30 cellular contexts compared by ENCODE assay signal in the genomic region with DNA sequence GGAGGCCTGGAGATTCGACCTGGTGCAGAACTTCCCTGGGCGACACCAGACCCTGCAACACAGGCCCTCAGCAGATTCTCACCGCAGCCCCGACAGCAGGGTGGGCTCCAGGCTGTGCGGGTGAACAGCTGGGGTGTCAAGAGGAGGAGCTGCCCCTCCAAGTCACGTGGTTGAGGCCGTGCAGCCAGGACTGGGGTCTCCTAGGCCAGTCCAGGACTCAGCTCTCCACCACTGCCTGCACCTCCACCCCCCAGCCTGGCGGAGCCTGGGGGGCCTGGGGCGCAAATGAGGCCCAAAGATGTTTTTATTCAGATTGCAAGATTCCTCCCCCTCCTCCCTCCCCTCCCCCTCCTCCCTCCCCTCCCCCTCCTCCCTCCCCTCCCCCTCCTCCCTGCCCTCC. TPM values are rescaled to one million over a fixed set of nuclear protein-coding genes. Genes with fewer than 3 reads are reported as not detected.
A peak's percentile ranks its signal among the peaks of the same experiment; 100 is the strongest.
DNase-seq lines count a peak whose midpoint lies in the region; ATAC-seq and TF ChIP-seq lines count a peak whose summit lies in the region.
"Had no signal": no experiment of that assay in that cellular context is flagged by ENCODE, and none has a peak within 500 bp of the region (broad histone marks: within the 10 kb centered on the region; RNA-seq: fewer than 3 reads in every experiment).

No MANE protein-coding gene starts in this region.

- H3K27me3 ChIP-seq in PC-9 (ENCODE audit: insufficient read depth, low read depth) (no peaks in the 10 kb centered on the region), hepatocyte (no peaks in the 10 kb centered on the region), upper lobe of right lung (no peaks in the 10 kb centered on the region)
- H3K27me3 ChIP-seq: breast epithelium, thyroid gland had no signal

- H3K27me3 Mint-ChIP-seq in activated naive CD4-positive, alpha-beta T cell treated with anti-CD3 and anti-CD28 coated beads for 36 hours (ENCODE audit: low read depth), result peaks cover 9% of the 10 kb centered on the region

- no peaks in the 10 kb centered on the region for H3K36me3 Mint-ChIP-seq in activated naive CD4-positive, alpha-beta T cell treated with anti-CD3 and anti-CD28 coated beads for 36 hours (ENCODE audit: low read depth)
- H3K36me3 Mint-ChIP-seq: activated naive CD4-positive, alpha-beta T cell treated with anti-CD3 and anti-CD28 coated beads, Interleukin-2, amount 10 ng/mL, durations not matched to agents 7 days and 5 days had no signal

- H3K36me3 ChIP-seq in PC-9 (ENCODE audit: low read depth) (no peaks in the 10 kb centered on the region), hepatocyte (replicated peaks; ENCODE audit: insufficient read depth, low read depth) (no peaks in the 10 kb centered on the region), upper lobe of right lung (no peaks in the 10 kb centered on the region)
- H3K36me3 ChIP-seq: breast epithelium, esophagus squamous epithelium, SJSA1, thyroid gland had no signal

- H3K27ac Mint-ChIP-seq in activated naive CD4-positive, alpha-beta T cell treated with anti-CD3 and anti-CD28 coated beads for 36 hours, result no peak overlapping the region
- H3K27ac Mint-ChIP-seq: activated naive CD4-positive, alpha-beta T cell treated with anti-CD3 and anti-CD28 coated beads, Interleukin-2, amount 10 ng/mL, durations not matched to agents 7 days and 5 days; T-helper 17 cell had no signal

- H3K4me1 Mint-ChIP-seq in activated naive CD4-positive, alpha-beta T cell treated with anti-CD3 and anti-CD28 coated beads for 36 hours (ENCODE audit: low read depth), result peaks cover 15% of the 10 kb centered on the region

- H2AFZ ChIP-seq in PC-9, result no peak overlapping the region
- no peak overlapping the region for H2AFZ ChIP-seq in hepatocyte

- H3K4me1 ChIP-seq in PC-9 (replicated peaks; ENCODE audit: insufficient read depth), result peaks cover 47% of the 10 kb centered on the region
- H3K4me1 ChIP-seq in hepatocyte (ENCODE audit: insufficient read depth), result peaks cover 49% of the 10 kb centered on the region
- peaks cover 33% of the 10 kb centered on the region for H3K4me1 ChIP-seq in upper lobe of right lung
- H3K4me1 ChIP-seq: breast epithelium had no signal

- H3K9me2 ChIP-seq in PC-9 (ENCODE audit: insufficient read depth), result no peaks in the 10 kb centered on the region
- no peaks in the 10 kb centered on the region for H3K9me2 ChIP-seq in hepatocyte (replicated peaks; ENCODE audit: insufficient read depth)

- H3K27ac ChIP-seq in PC-9 (no peak overlapping the region), hepatocyte (peak overlapping the region; percentile 57), upper lobe of right lung (no peak overlapping the region)
- H3K27ac ChIP-seq: esophagus squamous epithelium, SJSA1 had no signal

- DNase-seq in DMS 273 (lab: John Stamatoyannopoulos, UW; ENCODE audit: unreplicated experiment), result peak; percentile 82
- no peak for DNase-seq in DMS 273 treated with DMSO at 0.1 percent for 48 hours (lab: John Stamatoyannopoulos, UW)
- no peak for DNase-seq in PC-9
- DNase-seq in hepatocyte (ENCODE audit: low spot score), result no peak
- peak; percentile 66 for DNase-seq in upper lobe of right lung
- no peak for DNase-seq in activated naive CD4-positive, alpha-beta T cell treated with anti-CD3 and anti-CD28 coated beads for 36 hours
- no peak for DNase-seq in cerebellum (ENCODE audit: low spot score)
- DNase-seq: 8988T; activated CD4-positive, alpha-beta T cell treated with anti-CD3 and anti-CD28 coated beads for 48 hours; activated naive CD4-positive, alpha-beta T cell treated with anti-CD3 and anti-CD28 coated beads, Interleukin-2, amount 10 ng/mL, durations not matched to agents 7 days and 5 days; activated T-cell treated with anti-CD3 and anti-CD28 coated beads, Interleukin-2, amount 50 U/mL, for 48 hours; AML-193; amniotic stem cell; DND-41; endodermal cell; esophagus squamous epithelium; H7; Kasumi-1; stimulated activated CD4-positive, alpha-beta T cell treated with anti-CD3 and anti-CD28 coated beads, Interleukin-15, amount 100 ng/mL, for 24 hours; stimulated activated naive CD8-positive, alpha-beta T cell treated with anti-CD3 and anti-CD28 coated beads, Interleukin-15, amount 100 ng/mL, for 72 hours; T-helper 17 cell had no signal

- POLR2A ChIA-PET in PC-9 (lab: Charles Lee; ENCODE audit: unreplicated experiment), result no interaction called here

- BruUV-seq in PC-9 (replicated peaks; lab: Mats Ljungman, UMichigan), result no TSS peak

- H3F3A ChIP-seq in PC-9 (ENCODE audit: insufficient read depth, low read depth), result peaks cover 42% of the 10 kb centered on the region

- intact Hi-C loops in PC-9 (cut with micrococcal nuclease; ENCODE audit: unreplicated experiment), result no loop called here
- intact Hi-C loops in upper lobe of right lung (cut with DNase I), result no loop called here
- intact Hi-C loops in activated naive CD4-positive, alpha-beta T cell treated with anti-CD3 and anti-CD28 coated beads for 36 hours (cut with micrococcal nuclease), result no loop called here

- H3K9me3 Mint-ChIP-seq in activated naive CD4-positive, alpha-beta T cell treated with anti-CD3 and anti-CD28 coated beads for 36 hours, result no peaks in the 10 kb centered on the region
- H3K9me3 Mint-ChIP-seq: activated naive CD4-positive, alpha-beta T cell treated with anti-CD3 and anti-CD28 coated beads, Interleukin-2, amount 10 ng/mL, durations not matched to agents 7 days and 5 days; endodermal cell; neural crest cell; stimulated activated naive CD8-positive, alpha-beta T cell treated with anti-CD3 and anti-CD28 coated beads, Interleukin-15, amount 100 ng/mL, for 72 hours had no signal

- H3K4me2 ChIP-seq in PC-9 (peak overlapping the region; percentile 91), hepatocyte (no peak overlapping the region)

- no peaks in the 10 kb centered on the region for H3K79me2 ChIP-seq in PC-9 (ENCODE audit: low read depth)
- no peaks in the 10 kb centered on the region for H3K79me2 ChIP-seq in hepatocyte

- CTCF ChIA-PET in PC-9 (lab: Charles Lee), result no interaction called here
- CTCF ChIA-PET in activated naive CD4-positive, alpha-beta T cell treated with anti-CD3 and anti-CD28 coated beads for 36 hours (lab: Charles Lee), result interaction anchor here (1.2 kb wide), 1 partner anchor 211 kb away, joined by 3 read pairs; no protein-coding TSS in a partner anchor

- H3K4me3 Mint-ChIP-seq in activated naive CD4-positive, alpha-beta T cell treated with anti-CD3 and anti-CD28 coated beads for 36 hours, result no peak overlapping the region
- H3K4me3 Mint-ChIP-seq: activated naive CD4-positive, alpha-beta T cell treated with anti-CD3 and anti-CD28 coated beads, Interleukin-2, amount 10 ng/mL, durations not matched to agents 7 days and 5 days; endodermal cell; neural crest cell; T-helper 17 cell had no signal

- ATAC-seq in upper lobe of right lung (no peak), GM18520 (IDR thresholded peaks at IDR 0.05; ENCODE audit: unreplicated experiment) (no peak)
- ATAC-seq: stimulated activated naive CD8-positive, alpha-beta T cell treated with anti-CD3 and anti-CD28 coated beads, Interleukin-15, amount 100 ng/mL, for 72 hours; T-helper 17 cell had no signal

- H3K4me3 ChIP-seq in PC-9, result no peak overlapping the region
- no peak overlapping the region for H3K4me3 ChIP-seq in hepatocyte
- no peak overlapping the region for H3K4me3 ChIP-seq in upper lobe of right lung
- H3K4me3 ChIP-seq: esophagus squamous epithelium, SJSA1, thyroid gland had no signal

- 91% methylated on average over 9 of the region's 9 CpGs for WGBS in hepatocyte (ENCODE audit: low lambda C conversion rate, missing lambda C conversion rate)

- no peaks in the 10 kb centered on the region for H4K20me1 ChIP-seq in PC-9 (ENCODE audit: insufficient read depth)
- no peaks in the 10 kb centered on the region for H4K20me1 ChIP-seq in hepatocyte (ENCODE audit: insufficient read depth, poor library complexity, severe bottlenecking)

- TF ChIP-seq CTCF in PC-9 (conservative IDR thresholded peaks at IDR 0.05) (no peak), hepatocyte (IDR thresholded peaks at IDR 0.05; ENCODE audit: poor library complexity) (no peak), upper lobe of right lung (IDR thresholded peaks at IDR 0.05) (no peak)

- H3K9me3 ChIP-seq in PC-9 (ENCODE audit: insufficient read depth, low read depth) (no peaks in the 10 kb centered on the region), hepatocyte (ENCODE audit: low read depth) (no peaks in the 10 kb centered on the region), upper lobe of right lung (no peaks in the 10 kb centered on the region)
- H3K9me3 ChIP-seq: breast epithelium, esophagus squamous epithelium, SJSA1, thyroid gland had no signal

RNA-seq across cellular contexts. Expression of gene AGPAT2, which starts 9.2 kb away (rescaled TPM):
- total RNA-seq in PC-9 (2021), result 124 and 136 TPM in 2 replicates
- total RNA-seq in hepatocyte, result 125 and 136 TPM in 2 replicates
- polyA plus RNA-seq in hepatocyte, result 242 and 249 TPM in 2 replicates
- total RNA-seq in upper lobe of right lung, result 117 TPM
- 1 to 10 TPM; 8.7 to 9.4 TPM for total RNA-seq in activated naive CD4-positive, alpha-beta T cell treated with anti-CD3 and anti-CD28 coated beads for 36 hours
- 2.8 TPM for total RNA-seq in cerebellum

RNA-seq across cellular contexts. Expression of gene DIPK1B, which starts 15.9 kb away (rescaled TPM):
- total RNA-seq in PC-9 (2021), result 19.0 and 32.6 TPM in 2 replicates
- 31.7 and 33.3 TPM in 2 replicates for total RNA-seq in hepatocyte
- 39.4 and 47.3 TPM in 2 replicates for polyA plus RNA-seq in hepatocyte
- 17.7 TPM for total RNA-seq in upper lobe of right lung
- under 1 TPM in 1 of 2 experiments, not detected in 1; 0.10 TPM for total RNA-seq in activated naive CD4-positive, alpha-beta T cell treated with anti-CD3 and anti-CD28 coated beads for 36 hours
- total RNA-seq in cerebellum, result 24.1 TPM
- total RNA-seq: activated CD8-positive, alpha-beta memory T cell treated with anti-CD3 and anti-CD28 coated beads for 36 hours; SJSA1 had no signal
- polyA plus RNA-seq: keratinocyte had no signal

RNA-seq across cellular contexts. Expression of gene EGFL7, which starts 33.8 kb away (rescaled TPM):
- total RNA-seq in PC-9 (2021) (53.1 and 70.7 TPM in 2 replicates), hepatocyte (50.0 and 52.9 TPM in 2 replicates), upper lobe of right lung (302 TPM), cerebellum (11.6 TPM)
- 82.5 and 82.6 TPM in 2 replicates for polyA plus RNA-seq in hepatocyte
- under 1 TPM; 0.25 to 0.52 TPM for total RNA-seq in activated naive CD4-positive, alpha-beta T cell treated with anti-CD3 and anti-CD28 coated beads for 36 hours

RNA-seq across cellular contexts. Expression of gene LCN10, which starts 46.2 kb away (rescaled TPM):
- 0.94 and 2.2 TPM in 2 replicates for total RNA-seq in PC-9 (2021)
- total RNA-seq in hepatocyte, result not detected in 2 replicates
- not detected in 2 replicates for polyA plus RNA-seq in hepatocyte
- 11.2 TPM for total RNA-seq in upper lobe of right lung
- total RNA-seq in activated naive CD4-positive, alpha-beta T cell treated with anti-CD3 and anti-CD28 coated beads for 36 hours, result 1 to 10 TPM in 1 of 2 experiments, under 1 TPM in 1; 0.83 to 1.0 TPM
- total RNA-seq in cerebellum, result not detected
- total RNA-seq: frontal cortex, lung microvascular endothelial cell, neural crest cell, SJSA1 had no signal
- polyA plus RNA-seq: keratinocyte had no signal

RNA-seq across cellular contexts. Expression of gene LCN6, which starts 51.8 kb away (rescaled TPM):
- not detected in 2 replicates for total RNA-seq in PC-9 (2021)
- not detected in 2 replicates for total RNA-seq in hepatocyte
- not detected in 2 replicates for polyA plus RNA-seq in hepatocyte
- total RNA-seq in upper lobe of right lung, result 21.5 TPM
- total RNA-seq in activated naive CD4-positive, alpha-beta T cell treated with anti-CD3 and anti-CD28 coated beads for 36 hours, result not detected
- not detected for total RNA-seq in cerebellum
- total RNA-seq: activated CD8-positive, alpha-beta memory T cell treated with anti-CD3 and anti-CD28 coated beads for 36 hours; endodermal cell; frontal cortex; H7; lung microvascular endothelial cell; neural crest cell; SJSA1; T-helper 17 cell had no signal
- polyA plus RNA-seq: keratinocyte had no signal

Comparison
In these comparisons a context has a peak if more than half of its experiments do, and no peak if none do; other contexts are left out.
1. DNase-seq: peak in DMS 273 (single experiment) and upper lobe of right lung (single experiment); none in DMS 273 treated with DMSO at 0.1 percent for 48 hours (single experiment), PC-9 (0 of 2), hepatocyte (single experiment), activated naive CD4-positive, alpha-beta T cell treated with anti-CD3 and anti-CD28 coated beads for 36 hours (single experiment) and cerebellum (single experiment).
2. RNA of gene AGPAT2, which starts 9.2 kb away (total RNA-seq): 125 to 136 TPM in hepatocyte, 124 to 136 TPM in PC-9 and 117 TPM in upper lobe of right lung (single experiment); 8.7 to 9.4 TPM in activated naive CD4-positive, alpha-beta T cell treated with anti-CD3 and anti-CD28 coated beads for 36 hours and 2.8 TPM in cerebellum (single experiment); every median in the first group is over 10 times any median in the second.
3. RNA of gene DIPK1B, which starts 15.9 kb away (total RNA-seq): 31.7 to 33.3 TPM in hepatocyte, 24.1 TPM in cerebellum (single experiment), 19.0 to 32.6 TPM in PC-9 and 17.7 TPM in upper lobe of right lung (single experiment); 0.10 TPM in activated naive CD4-positive, alpha-beta T cell treated with anti-CD3 and anti-CD28 coated beads for 36 hours; every median in the first group is over 10 times any median in the second.